8 cellular contexts compared by ENCODE assay signal in genomic region chr18:58043452-58044369, GRCh38. TPM values are rescaled to one million over a fixed set of nuclear protein-coding genes. Genes with fewer than 3 reads are reported as not detected.
A peak's percentile ranks its signal among the peaks of the same experiment; 100 is the strongest.
DNase-seq lines count a peak whose midpoint lies in the region; ATAC-seq and TF ChIP-seq lines count a peak whose summit lies in the region.

Gene NEDD4L (plus strand): TSS chr18:58044226. CDS start chr18:58044661, 435 bp downstream.

- peak; percentile 49 for DNase-seq in AG09309 (ENCODE audit: low read depth)
- DNase-seq in NCI-H2227 treated with DMSO at 0.1 percent for 48 hours (lab: John Stamatoyannopoulos, UW) = peak; percentile 87
- peak; percentile 61 for DNase-seq in activated CD4-positive, alpha-beta T cell treated with anti-CD3 and anti-CD28 coated beads for 1 hour
- peak; percentile 89 for DNase-seq in cerebellum (ENCODE audit: low spot score)
- peak; percentile 58 for DNase-seq in kidney glomerular epithelial cell (lab: John Stamatoyannopoulos, UW)
- DNase-seq in stimulated activated CD4-positive, alpha-beta T cell treated with anti-CD3 and anti-CD28 coated beads, Interleukin-15, amount 100 ng/mL, for 24 hours = peak; percentile 89

- ATAC-seq in GM18909 (IDR thresholded peaks at IDR 0.05; ENCODE audit: poor library complexity, unreplicated experiment) (peak; percentile 75), HG03175 (IDR thresholded peaks at IDR 0.05; ENCODE audit: unreplicated experiment) (peak; percentile 83)

- peak; percentile 89 for TF ChIP-seq CTCF in AG09309 (IDR thresholded peaks at IDR 0.05; ENCODE audit: control insufficient read depth, insufficient read depth, low read depth, low read length, missing control alignments)

- peak within 1 kb of the TSS; percentile 84 for H3K4me3 ChIP-seq in AG09309 (ENCODE audit: control insufficient read depth, low read depth, low read length)

RNA-seq across cellular contexts. Expression of gene NEDD4L, which starts in this region (rescaled TPM):
- total RNA-seq in cerebellum = 160 TPM

Comparison
In these comparisons a context has a peak if more than half of its experiments do, and no peak if none do; other contexts are left out.
1. Peak in every context shown above with its lines: DNase-seq, ATAC-seq and H3K4me3 ChIP-seq.